ENCODE assay signal across 1 cellular context in the genomic region with DNA sequence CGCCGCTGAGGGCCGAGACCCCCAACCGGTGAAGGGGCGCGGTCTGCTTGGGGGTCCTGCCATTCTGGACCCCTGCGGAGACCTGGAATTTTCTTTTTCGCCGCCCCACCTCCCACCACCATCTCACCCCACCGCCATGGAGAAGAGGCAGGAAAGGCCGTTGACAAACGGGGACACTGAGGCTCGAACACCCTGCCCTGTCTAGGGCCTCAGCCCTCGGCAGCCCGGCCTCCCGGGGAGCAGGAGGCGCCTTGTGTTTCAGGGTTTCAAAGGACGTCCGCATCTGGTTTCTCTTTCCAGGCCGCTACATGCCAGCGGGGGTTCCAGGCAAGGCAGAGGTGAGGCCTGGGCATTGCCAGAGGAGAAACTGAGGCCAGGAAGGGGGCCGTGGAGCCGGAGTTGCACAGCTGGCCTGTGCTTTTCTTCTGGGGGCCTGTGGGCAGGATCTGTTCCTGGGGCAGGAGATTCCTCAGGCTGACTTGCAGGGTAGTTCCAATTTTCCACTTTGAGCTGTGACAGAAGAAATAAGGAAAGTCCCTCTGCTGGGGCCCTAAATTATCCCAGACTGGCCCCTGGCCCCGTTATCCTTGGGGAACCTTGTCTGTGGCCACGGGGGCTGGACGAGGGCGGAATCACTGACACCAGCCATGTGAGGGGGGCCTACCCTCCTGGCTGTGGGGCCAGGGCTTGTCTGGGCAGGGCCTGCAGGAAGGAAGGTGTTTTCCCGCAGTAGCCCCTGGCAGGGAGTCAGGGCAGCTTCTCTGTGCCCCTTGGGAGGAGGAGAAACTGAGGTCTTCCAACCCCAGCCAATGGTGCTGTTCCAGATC.
TF ChIP-seq lines count a peak whose summit lies in the region.

No MANE protein-coding gene starts in this region.

TF ChIP-seq in K562, 482 proteins besides CTCF, POLR2A, EP300 and RAD21 (continued from another document and continues in another):
- TF ChIP-seq, protein P1, sequence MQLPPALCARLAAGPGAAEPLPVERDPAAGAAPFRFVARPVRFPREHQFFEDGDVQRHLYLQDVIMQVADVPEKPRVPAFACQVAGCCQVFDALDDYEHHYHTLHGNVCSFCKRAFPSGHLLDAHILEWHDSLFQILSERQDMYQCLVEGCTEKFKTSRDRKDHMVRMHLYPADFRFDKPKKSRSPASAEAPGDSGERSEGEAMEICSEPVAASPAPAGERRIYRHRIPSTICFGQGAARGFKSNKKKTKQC (CRISPR knock-in tag; IDR thresholded peaks at IDR 0.05), result no peak
- TF ChIP-seq, protein P2, sequence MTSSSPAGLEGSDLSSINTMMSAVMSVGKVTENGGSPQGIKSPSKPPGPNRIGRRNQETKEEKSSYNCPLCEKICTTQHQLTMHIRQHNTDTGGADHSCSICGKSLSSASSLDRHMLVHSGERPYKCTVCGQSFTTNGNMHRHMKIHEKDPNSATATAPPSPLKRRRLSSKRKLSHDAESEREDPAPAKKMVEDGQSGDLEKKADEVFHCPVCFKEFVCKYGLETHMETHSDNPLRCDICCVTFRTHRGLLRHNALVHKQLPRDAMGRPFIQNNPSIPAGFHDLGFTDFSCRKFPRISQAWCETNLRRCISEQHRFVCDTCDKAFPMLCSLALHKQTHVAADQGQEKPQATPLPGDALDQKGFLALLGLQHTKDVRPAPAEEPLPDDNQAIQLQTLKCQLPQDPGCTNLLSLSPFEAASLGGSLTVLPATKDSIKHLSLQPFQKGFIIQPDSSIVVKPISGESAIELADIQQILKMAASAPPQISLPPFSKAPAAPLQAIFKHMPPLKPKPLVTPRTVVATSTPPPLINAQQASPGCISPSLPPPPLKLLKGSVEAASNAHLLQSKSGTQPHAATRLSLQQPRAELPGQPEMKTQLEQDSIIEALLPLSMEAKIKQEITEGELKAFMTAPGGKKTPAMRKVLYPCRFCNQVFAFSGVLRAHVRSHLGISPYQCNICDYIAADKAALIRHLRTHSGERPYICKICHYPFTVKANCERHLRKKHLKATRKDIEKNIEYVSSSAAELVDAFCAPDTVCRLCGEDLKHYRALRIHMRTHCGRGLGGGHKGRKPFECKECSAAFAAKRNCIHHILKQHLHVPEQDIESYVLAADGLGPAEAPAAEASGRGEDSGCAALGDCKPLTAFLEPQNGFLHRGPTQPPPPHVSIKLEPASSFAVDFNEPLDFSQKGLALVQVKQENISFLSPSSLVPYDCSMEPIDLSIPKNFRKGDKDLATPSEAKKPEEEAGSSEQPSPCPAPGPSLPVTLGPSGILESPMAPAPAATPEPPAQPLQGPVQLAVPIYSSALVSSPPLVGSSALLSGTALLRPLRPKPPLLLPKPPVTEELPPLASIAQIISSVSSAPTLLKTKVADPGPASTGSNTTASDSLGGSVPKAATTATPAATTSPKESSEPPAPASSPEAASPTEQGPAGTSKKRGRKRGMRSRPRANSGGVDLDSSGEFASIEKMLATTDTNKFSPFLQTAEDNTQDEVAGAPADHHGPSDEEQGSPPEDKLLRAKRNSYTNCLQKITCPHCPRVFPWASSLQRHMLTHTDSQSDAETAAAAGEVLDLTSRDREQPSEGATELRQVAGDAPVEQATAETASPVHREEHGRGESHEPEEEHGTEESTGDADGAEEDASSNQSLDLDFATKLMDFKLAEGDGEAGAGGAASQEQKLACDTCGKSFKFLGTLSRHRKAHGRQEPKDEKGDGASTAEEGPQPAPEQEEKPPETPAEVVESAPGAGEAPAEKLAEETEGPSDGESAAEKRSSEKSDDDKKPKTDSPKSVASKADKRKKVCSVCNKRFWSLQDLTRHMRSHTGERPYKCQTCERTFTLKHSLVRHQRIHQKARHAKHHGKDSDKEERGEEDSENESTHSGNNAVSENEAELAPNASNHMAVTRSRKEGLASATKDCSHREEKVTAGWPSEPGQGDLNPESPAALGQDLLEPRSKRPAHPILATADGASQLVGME (CRISPR knock-in tag; IDR thresholded peaks at IDR 0.05), result no peak
- TF ChIP-seq FOXK1 (CRISPR knock-in tag; IDR thresholded peaks at IDR 0.05; ENCODE audit: borderline replicate concordance) (no peak), KHSRP (IDR thresholded peaks at IDR 0.05) (no peak), ZNF197 (CRISPR knock-in tag; IDR thresholded peaks at IDR 0.05; ENCODE audit: low read depth) (0 out of 2 replicates have a peak, but pooled peaks have one; percentile 4), CBFB (CRISPR knock-in tag; IDR thresholded peaks at IDR 0.05) (0 out of 2 replicates have a peak, but pooled peaks have one; percentile 34), CBX8 (IDR thresholded peaks at IDR 0.05; ENCODE audit: borderline replicate concordance, extremely low read depth, low read depth, low read length, poor library complexity, severe bottlenecking) (no peak), NFRKB (IDR thresholded peaks at IDR 0.05; ENCODE audit: low read depth) (peak; percentile 58; the same call in 1 of the 2 replicates), GTF2A2 (tag; IDR thresholded peaks at IDR 0.05) (no peak), TAF1 (IDR thresholded peaks at IDR 0.05; ENCODE audit: control insufficient read depth, extremely low read depth, insufficient read depth, low read length, severe bottlenecking) (peak; percentile 18), HLTF (IDR thresholded peaks at IDR 0.05) (no peak), ZNF764 (CRISPR knock-in tag; IDR thresholded peaks at IDR 0.05; ENCODE audit: low read depth) (no peak), ZBTB17 (CRISPR knock-in tag; IDR thresholded peaks at IDR 0.05) (peak; percentile 16; the same call in 1 of the 2 replicates), ZNF785 (CRISPR knock-in tag; IDR thresholded peaks at IDR 0.05) (no peak), RNF2 (IDR thresholded peaks at IDR 0.05) (no peak), BDP1 (IDR thresholded peaks at IDR 0.05; ENCODE audit: insufficient read depth, insufficient read length) (no peak), ZC3H4 (CRISPR knock-in tag; IDR thresholded peaks at IDR 0.05; ENCODE audit: borderline replicate concordance) (no peak)
- TF ChIP-seq, protein P3, sequence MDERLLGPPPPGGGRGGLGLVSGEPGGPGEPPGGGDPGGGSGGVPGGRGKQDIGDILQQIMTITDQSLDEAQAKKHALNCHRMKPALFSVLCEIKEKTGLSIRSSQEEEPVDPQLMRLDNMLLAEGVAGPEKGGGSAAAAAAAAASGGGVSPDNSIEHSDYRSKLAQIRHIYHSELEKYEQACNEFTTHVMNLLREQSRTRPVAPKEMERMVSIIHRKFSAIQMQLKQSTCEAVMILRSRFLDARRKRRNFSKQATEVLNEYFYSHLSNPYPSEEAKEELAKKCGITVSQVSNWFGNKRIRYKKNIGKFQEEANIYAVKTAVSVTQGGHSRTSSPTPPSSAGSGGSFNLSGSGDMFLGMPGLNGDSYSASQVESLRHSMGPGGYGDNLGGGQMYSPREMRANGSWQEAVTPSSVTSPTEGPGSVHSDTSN (CRISPR knock-in tag; IDR thresholded peaks at IDR 0.05; ENCODE audit: low read depth), result no peak
- TF ChIP-seq, protein P3 (tag; conservative IDR thresholded peaks at IDR 0.05; ENCODE audit: low read depth), result no peak
- TF ChIP-seq, protein P4, sequence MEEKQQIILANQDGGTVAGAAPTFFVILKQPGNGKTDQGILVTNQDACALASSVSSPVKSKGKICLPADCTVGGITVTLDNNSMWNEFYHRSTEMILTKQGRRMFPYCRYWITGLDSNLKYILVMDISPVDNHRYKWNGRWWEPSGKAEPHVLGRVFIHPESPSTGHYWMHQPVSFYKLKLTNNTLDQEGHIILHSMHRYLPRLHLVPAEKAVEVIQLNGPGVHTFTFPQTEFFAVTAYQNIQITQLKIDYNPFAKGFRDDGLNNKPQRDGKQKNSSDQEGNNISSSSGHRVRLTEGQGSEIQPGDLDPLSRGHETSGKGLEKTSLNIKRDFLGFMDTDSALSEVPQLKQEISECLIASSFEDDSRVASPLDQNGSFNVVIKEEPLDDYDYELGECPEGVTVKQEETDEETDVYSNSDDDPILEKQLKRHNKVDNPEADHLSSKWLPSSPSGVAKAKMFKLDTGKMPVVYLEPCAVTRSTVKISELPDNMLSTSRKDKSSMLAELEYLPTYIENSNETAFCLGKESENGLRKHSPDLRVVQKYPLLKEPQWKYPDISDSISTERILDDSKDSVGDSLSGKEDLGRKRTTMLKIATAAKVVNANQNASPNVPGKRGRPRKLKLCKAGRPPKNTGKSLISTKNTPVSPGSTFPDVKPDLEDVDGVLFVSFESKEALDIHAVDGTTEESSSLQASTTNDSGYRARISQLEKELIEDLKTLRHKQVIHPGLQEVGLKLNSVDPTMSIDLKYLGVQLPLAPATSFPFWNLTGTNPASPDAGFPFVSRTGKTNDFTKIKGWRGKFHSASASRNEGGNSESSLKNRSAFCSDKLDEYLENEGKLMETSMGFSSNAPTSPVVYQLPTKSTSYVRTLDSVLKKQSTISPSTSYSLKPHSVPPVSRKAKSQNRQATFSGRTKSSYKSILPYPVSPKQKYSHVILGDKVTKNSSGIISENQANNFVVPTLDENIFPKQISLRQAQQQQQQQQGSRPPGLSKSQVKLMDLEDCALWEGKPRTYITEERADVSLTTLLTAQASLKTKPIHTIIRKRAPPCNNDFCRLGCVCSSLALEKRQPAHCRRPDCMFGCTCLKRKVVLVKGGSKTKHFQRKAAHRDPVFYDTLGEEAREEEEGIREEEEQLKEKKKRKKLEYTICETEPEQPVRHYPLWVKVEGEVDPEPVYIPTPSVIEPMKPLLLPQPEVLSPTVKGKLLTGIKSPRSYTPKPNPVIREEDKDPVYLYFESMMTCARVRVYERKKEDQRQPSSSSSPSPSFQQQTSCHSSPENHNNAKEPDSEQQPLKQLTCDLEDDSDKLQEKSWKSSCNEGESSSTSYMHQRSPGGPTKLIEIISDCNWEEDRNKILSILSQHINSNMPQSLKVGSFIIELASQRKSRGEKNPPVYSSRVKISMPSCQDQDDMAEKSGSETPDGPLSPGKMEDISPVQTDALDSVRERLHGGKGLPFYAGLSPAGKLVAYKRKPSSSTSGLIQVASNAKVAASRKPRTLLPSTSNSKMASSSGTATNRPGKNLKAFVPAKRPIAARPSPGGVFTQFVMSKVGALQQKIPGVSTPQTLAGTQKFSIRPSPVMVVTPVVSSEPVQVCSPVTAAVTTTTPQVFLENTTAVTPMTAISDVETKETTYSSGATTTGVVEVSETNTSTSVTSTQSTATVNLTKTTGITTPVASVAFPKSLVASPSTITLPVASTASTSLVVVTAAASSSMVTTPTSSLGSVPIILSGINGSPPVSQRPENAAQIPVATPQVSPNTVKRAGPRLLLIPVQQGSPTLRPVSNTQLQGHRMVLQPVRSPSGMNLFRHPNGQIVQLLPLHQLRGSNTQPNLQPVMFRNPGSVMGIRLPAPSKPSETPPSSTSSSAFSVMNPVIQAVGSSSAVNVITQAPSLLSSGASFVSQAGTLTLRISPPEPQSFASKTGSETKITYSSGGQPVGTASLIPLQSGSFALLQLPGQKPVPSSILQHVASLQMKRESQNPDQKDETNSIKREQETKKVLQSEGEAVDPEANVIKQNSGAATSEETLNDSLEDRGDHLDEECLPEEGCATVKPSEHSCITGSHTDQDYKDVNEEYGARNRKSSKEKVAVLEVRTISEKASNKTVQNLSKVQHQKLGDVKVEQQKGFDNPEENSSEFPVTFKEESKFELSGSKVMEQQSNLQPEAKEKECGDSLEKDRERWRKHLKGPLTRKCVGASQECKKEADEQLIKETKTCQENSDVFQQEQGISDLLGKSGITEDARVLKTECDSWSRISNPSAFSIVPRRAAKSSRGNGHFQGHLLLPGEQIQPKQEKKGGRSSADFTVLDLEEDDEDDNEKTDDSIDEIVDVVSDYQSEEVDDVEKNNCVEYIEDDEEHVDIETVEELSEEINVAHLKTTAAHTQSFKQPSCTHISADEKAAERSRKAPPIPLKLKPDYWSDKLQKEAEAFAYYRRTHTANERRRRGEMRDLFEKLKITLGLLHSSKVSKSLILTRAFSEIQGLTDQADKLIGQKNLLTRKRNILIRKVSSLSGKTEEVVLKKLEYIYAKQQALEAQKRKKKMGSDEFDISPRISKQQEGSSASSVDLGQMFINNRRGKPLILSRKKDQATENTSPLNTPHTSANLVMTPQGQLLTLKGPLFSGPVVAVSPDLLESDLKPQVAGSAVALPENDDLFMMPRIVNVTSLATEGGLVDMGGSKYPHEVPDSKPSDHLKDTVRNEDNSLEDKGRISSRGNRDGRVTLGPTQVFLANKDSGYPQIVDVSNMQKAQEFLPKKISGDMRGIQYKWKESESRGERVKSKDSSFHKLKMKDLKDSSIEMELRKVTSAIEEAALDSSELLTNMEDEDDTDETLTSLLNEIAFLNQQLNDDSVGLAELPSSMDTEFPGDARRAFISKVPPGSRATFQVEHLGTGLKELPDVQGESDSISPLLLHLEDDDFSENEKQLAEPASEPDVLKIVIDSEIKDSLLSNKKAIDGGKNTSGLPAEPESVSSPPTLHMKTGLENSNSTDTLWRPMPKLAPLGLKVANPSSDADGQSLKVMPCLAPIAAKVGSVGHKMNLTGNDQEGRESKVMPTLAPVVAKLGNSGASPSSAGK (IDR thresholded peaks at IDR 0.05), result no peak
- TF ChIP-seq, protein P5, sequence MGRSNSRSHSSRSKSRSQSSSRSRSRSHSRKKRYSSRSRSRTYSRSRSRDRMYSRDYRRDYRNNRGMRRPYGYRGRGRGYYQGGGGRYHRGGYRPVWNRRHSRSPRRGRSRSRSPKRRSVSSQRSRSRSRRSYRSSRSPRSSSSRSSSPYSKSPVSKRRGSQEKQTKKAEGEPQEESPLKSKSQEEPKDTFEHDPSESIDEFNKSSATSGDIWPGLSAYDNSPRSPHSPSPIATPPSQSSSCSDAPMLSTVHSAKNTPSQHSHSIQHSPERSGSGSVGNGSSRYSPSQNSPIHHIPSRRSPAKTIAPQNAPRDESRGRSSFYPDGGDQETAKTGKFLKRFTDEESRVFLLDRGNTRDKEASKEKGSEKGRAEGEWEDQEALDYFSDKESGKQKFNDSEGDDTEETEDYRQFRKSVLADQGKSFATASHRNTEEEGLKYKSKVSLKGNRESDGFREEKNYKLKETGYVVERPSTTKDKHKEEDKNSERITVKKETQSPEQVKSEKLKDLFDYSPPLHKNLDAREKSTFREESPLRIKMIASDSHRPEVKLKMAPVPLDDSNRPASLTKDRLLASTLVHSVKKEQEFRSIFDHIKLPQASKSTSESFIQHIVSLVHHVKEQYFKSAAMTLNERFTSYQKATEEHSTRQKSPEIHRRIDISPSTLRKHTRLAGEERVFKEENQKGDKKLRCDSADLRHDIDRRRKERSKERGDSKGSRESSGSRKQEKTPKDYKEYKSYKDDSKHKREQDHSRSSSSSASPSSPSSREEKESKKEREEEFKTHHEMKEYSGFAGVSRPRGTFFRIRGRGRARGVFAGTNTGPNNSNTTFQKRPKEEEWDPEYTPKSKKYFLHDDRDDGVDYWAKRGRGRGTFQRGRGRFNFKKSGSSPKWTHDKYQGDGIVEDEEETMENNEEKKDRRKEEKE (IDR thresholded peaks at IDR 0.05; ENCODE audit: borderline replicate concordance in 1 of 2, control insufficient read depth in 1 of 2, low read depth in 2 of 2, low read length in 1 of 2), result no peak
- TF ChIP-seq, protein P6, sequence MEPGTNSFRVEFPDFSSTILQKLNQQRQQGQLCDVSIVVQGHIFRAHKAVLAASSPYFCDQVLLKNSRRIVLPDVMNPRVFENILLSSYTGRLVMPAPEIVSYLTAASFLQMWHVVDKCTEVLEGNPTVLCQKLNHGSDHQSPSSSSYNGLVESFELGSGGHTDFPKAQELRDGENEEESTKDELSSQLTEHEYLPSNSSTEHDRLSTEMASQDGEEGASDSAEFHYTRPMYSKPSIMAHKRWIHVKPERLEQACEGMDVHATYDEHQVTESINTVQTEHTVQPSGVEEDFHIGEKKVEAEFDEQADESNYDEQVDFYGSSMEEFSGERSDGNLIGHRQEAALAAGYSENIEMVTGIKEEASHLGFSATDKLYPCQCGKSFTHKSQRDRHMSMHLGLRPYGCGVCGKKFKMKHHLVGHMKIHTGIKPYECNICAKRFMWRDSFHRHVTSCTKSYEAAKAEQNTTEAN (CRISPR knock-in tag; IDR thresholded peaks at IDR 0.05), result no peak
